1 cellular context compared by ENCODE assay signal in genomic region chr19:8254286-8255001, GRCh38.
TF ChIP-seq lines count a peak whose summit lies in the region.

No MANE protein-coding gene starts in this region.

TF ChIP-seq in GM23338, 12 proteins besides CTCF, POLR2A, EP300 and RAD21 (continued from another document):
- TF ChIP-seq ZNF462 (CRISPR knock-in tag; IDR thresholded peaks at IDR 0.05) (no peak), CREB1 (CRISPR knock-in tag; IDR thresholded peaks at IDR 0.05; ENCODE audit: low read depth) (no peak), ZNF114 (CRISPR knock-in tag; IDR thresholded peaks at IDR 0.05) (no peak), EZH2 (IDR thresholded peaks at IDR 0.05; ENCODE audit: low read depth, unreplicated experiment) (no peak), REST (IDR thresholded peaks at IDR 0.05; ENCODE audit: unreplicated experiment) (no peak), STAT1 (IDR thresholded peaks at IDR 0.05; ENCODE audit: unreplicated experiment) (no peak), NANOG (IDR thresholded peaks at IDR 0.05; ENCODE audit: borderline replicate concordance) (no peak)
